In the genomic region with DNA sequence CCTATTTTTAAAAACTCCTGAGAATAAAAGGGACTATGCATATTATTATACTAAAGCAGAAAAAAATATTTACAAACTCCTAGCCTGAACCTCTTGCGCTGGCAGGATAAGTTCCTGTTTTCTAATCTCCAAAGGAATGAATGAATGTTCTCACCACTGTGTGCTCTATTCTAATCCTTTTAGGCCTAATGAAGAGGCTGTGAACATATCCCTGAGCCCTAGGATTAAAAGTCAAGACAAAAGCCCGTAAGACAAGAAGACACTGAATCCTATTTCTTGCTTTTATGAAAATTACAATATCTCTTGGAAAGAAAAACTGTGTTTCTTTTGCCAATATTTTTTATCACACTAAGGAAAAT, we compare ENCODE assay signal across 21 cellular contexts.
DNase-seq lines count a peak whose midpoint lies in the region; ATAC-seq, FAIRE-seq and TF ChIP-seq lines count a peak whose summit lies in the region.
"Had no signal": no experiment of that assay in that cellular context is flagged by ENCODE, and none has a peak within 500 bp of the region (broad histone marks: within the 10 kb centered on the region; RNA-seq: fewer than 3 reads in every experiment).

No MANE protein-coding gene starts in this region.

- no peak overlapping the region for H3K18ac ChIP-seq in mesendoderm (ENCODE audit: low read length)

- POLR2A ChIA-PET in HepG2 (lab: Yijun Ruan, JAX), result no interaction called here

- H4K8ac ChIP-seq in mesendoderm (ENCODE audit: low read depth, low read length), result no peak overlapping the region

- WGBS in HepG2 (ENCODE audit: low lambda C conversion rate), result 14% methylated on average over 2 of the region's 2 CpGs
- 58% methylated on average over 2 of the region's 2 CpGs for WGBS in right lobe of liver (ENCODE audit: insufficient coverage, low coverage, low lambda C conversion rate, missing lambda C conversion rate)
- WGBS in mesendoderm (ENCODE audit: extremely low coverage, insufficient coverage, low lambda C conversion rate), result no CpG with 5 or more reads among the region's 2 CpGs

- CTCF ChIA-PET in HepG2 (lab: Yijun Ruan, JAX; ENCODE audit: low intra/inter-chr PET ratio, low total read pairs), result no interaction called here

- H3K36me3 ChIP-seq in HepG2 (replicated peaks in 1 of 2; ENCODE audit: control insufficient read depth in 1 of 2, insufficient read depth in 2 of 2, low read length in 2 of 2) (no peaks in the 10 kb centered on the region), right lobe of liver (no peaks in the 10 kb centered on the region), mesendoderm (ENCODE audit: control insufficient read depth, insufficient read depth, low read length) (no peaks in the 10 kb centered on the region), breast epithelium (no peaks in the 10 kb centered on the region)

- TF ChIP-seq CTCF in HepG2 (CRISPR knock-in tag; IDR thresholded peaks at IDR 0.05), result no peak
- TF ChIP-seq CTCF in right lobe of liver (IDR thresholded peaks at IDR 0.05), result no peak
- no peak for TF ChIP-seq CTCF in breast epithelium (IDR thresholded peaks at IDR 0.05)

- no peak overlapping the region for H3K56ac ChIP-seq in mesendoderm (ENCODE audit: low read length)

- intact Hi-C loops in HepG2 (cut with micrococcal nuclease; ENCODE audit: unreplicated experiment) (no loop called here), right lobe of liver (cut with DNase I) (no loop called here), breast epithelium (cut with DNase I; ENCODE audit: low total_unique reads) (no loop called here)

- H3K79me2 ChIP-seq in HepG2 (ENCODE audit: insufficient read depth, low read length), result no peaks in the 10 kb centered on the region
- no peaks in the 10 kb centered on the region for H3K79me2 ChIP-seq in mesendoderm (ENCODE audit: control insufficient read depth, insufficient read depth, low read length)

- BruUV-seq in HepG2 (replicated peaks; lab: Mats Ljungman, UMichigan), result no TSS peak

- H4K5ac ChIP-seq in mesendoderm (ENCODE audit: low read length), result no peak overlapping the region

- H2BK5ac ChIP-seq in mesendoderm (ENCODE audit: low read length), result no peak overlapping the region

- no peak overlapping the region for H3K23ac ChIP-seq in mesendoderm (ENCODE audit: low read length)

- H3K9me3 ChIP-seq in HepG2 (ENCODE audit: low read length) (no peaks in the 10 kb centered on the region), right lobe of liver (no peaks in the 10 kb centered on the region), breast epithelium (no peaks in the 10 kb centered on the region)

- H3K9ac ChIP-seq in HepG2 (ENCODE audit: insufficient read depth, low read depth, low read length), result no peak overlapping the region
- no peak overlapping the region for H3K9ac ChIP-seq in mesendoderm (ENCODE audit: low read length)

- no peak for TF ChIP-seq POLR2A in HepG2 (IDR thresholded peaks at IDR 0.05; ENCODE audit: insufficient read depth in 1 of 2, low read depth in 2 of 2, low read length in 2 of 2)
- no peak for TF ChIP-seq POLR2A in right lobe of liver (IDR thresholded peaks at IDR 0.05)
- no peak for TF ChIP-seq POLR2A in breast epithelium (IDR thresholded peaks at IDR 0.05)

- H3K79me1 ChIP-seq in mesendoderm (ENCODE audit: low read length), result no peaks in the 10 kb centered on the region

- H2BK15ac ChIP-seq in mesendoderm (replicated peaks; ENCODE audit: low read depth), result no peak overlapping the region

- no peak for FAIRE-seq in HepG2 (lab: Jason Lieb, UNC)
- FAIRE-seq: GM19239, K562 had no signal

- TF ChIP-seq EP300 in HepG2 (IDR thresholded peaks at IDR 0.05; ENCODE audit: low read depth in 2 of 2, low read length in 2 of 2) (no peak), HepG2 (CRISPR knock-in tag; IDR thresholded peaks at IDR 0.05; ENCODE audit: borderline replicate concordance) (no peak)

- DNase-seq in HepG2 (ENCODE audit: low spot score) (no peak), right lobe of liver (no peak), OCI-M1 (lab: John Stamatoyannopoulos, UW) (peak; percentile 38), mesendoderm (peak; percentile 53), breast epithelium (ENCODE audit: low spot score in 2 of 2) (no peak)
- DNase-seq: 8988T; AML-193; CD8-positive, alpha-beta T cell; GDM1; NCI-H1092 treated with DMSO at 0.1 percent for 48 hours; NCI-H1436 treated with DMSO at 0.1 percent for 48 hours; NCI-H1930; NCI-H2227 treated with DMSO at 0.1 percent for 48 hours; NCI-H510A; NCI-H774 had no signal

- H3K4ac ChIP-seq in mesendoderm (ENCODE audit: low read depth, low read length), result no peak overlapping the region

- no peak overlapping the region for H2BK120ac ChIP-seq in mesendoderm (ENCODE audit: low read depth, low read length)

- H3K4me2 ChIP-seq in HepG2 (ENCODE audit: low read depth, low read length) (peak overlapping the region; percentile 49; the same call in 1 of the 2 replicates), mesendoderm (ENCODE audit: low read length) (no peak overlapping the region)

- H3K4me3 ChIP-seq in HepG2 (replicated peaks in 1 of 3; ENCODE audit: insufficient read depth in 1 of 3, low read depth in 2 of 3, low read length in 3 of 3), result no peak overlapping the region
- no peak overlapping the region for H3K4me3 ChIP-seq in right lobe of liver
- H3K4me3 ChIP-seq in mesendoderm (ENCODE audit: low read length), result no peak overlapping the region
- no peak overlapping the region for H3K4me3 ChIP-seq in breast epithelium
- H3K4me3 ChIP-seq: K562 had no signal

- H3K4me1 ChIP-seq in HepG2 (ENCODE audit: insufficient read depth, low read length), result peaks cover 38% of the 10 kb centered on the region
- peaks cover 0 to 4% (median 0%) of the 10 kb centered on the region in 4 donors for H3K4me1 ChIP-seq in right lobe of liver
- no peaks in the 10 kb centered on the region for H3K4me1 ChIP-seq in mesendoderm (ENCODE audit: control insufficient read depth, low read depth, low read length)
- H3K4me1 ChIP-seq in breast epithelium, result no peaks in the 10 kb centered on the region

- H2AK5ac ChIP-seq in mesendoderm (ENCODE audit: low read length), result no peak overlapping the region

- TF ChIP-seq RAD21 in HepG2 (CRISPR knock-in tag; IDR thresholded peaks at IDR 0.05), result no peak

- no peak overlapping the region for H2AFZ ChIP-seq in HepG2 (ENCODE audit: low read length)

- peak overlapping the region; percentile 21 for H3K27ac ChIP-seq in HepG2 (ENCODE audit: extremely low read length, insufficient read depth, low read length)
- no peak overlapping the region for H3K27ac ChIP-seq in right lobe of liver
- no peak overlapping the region for H3K27ac ChIP-seq in mesendoderm (ENCODE audit: low read depth, low read length)
- no peak overlapping the region for H3K27ac ChIP-seq in breast epithelium

- H3K27me3 ChIP-seq in HepG2 (ENCODE audit: control insufficient read depth in 1 of 2, insufficient read depth in 2 of 2, low read length in 2 of 2) (no peaks in the 10 kb centered on the region), right lobe of liver (no peaks in the 10 kb centered on the region), mesendoderm (ENCODE audit: insufficient read depth, low read length, poor library complexity) (no peaks in the 10 kb centered on the region), breast epithelium (no peaks in the 10 kb centered on the region)

- H4K20me1 ChIP-seq in HepG2 (ENCODE audit: insufficient read depth, low read length), result no peaks in the 10 kb centered on the region

- ATAC-seq in HepG2 (peak; percentile 56), right lobe of liver (no peak), HG02840 (IDR thresholded peaks at IDR 0.05; ENCODE audit: low FRiP score, unreplicated experiment) (no peak), HG03139 (IDR thresholded peaks at IDR 0.05; ENCODE audit: unreplicated experiment) (no peak), GM18502 (IDR thresholded peaks at IDR 0.05; ENCODE audit: poor library complexity, unreplicated experiment) (no peak)
- ATAC-seq: CD8-positive, alpha-beta T cell; K562; Right ventricle myocardium inferior had no signal

- in situ Hi-C loops in HepG2 (cut with HindIII; ENCODE audit: extremely low pct_ligation_motif_present, low pct_unique_long_range_greater_than_20kb), result no loop called here

TF ChIP-seq in HepG2, 621 proteins besides CTCF, POLR2A, EP300 and RAD21 (continues in another document):
- TF ChIP-seq, protein P1, sequence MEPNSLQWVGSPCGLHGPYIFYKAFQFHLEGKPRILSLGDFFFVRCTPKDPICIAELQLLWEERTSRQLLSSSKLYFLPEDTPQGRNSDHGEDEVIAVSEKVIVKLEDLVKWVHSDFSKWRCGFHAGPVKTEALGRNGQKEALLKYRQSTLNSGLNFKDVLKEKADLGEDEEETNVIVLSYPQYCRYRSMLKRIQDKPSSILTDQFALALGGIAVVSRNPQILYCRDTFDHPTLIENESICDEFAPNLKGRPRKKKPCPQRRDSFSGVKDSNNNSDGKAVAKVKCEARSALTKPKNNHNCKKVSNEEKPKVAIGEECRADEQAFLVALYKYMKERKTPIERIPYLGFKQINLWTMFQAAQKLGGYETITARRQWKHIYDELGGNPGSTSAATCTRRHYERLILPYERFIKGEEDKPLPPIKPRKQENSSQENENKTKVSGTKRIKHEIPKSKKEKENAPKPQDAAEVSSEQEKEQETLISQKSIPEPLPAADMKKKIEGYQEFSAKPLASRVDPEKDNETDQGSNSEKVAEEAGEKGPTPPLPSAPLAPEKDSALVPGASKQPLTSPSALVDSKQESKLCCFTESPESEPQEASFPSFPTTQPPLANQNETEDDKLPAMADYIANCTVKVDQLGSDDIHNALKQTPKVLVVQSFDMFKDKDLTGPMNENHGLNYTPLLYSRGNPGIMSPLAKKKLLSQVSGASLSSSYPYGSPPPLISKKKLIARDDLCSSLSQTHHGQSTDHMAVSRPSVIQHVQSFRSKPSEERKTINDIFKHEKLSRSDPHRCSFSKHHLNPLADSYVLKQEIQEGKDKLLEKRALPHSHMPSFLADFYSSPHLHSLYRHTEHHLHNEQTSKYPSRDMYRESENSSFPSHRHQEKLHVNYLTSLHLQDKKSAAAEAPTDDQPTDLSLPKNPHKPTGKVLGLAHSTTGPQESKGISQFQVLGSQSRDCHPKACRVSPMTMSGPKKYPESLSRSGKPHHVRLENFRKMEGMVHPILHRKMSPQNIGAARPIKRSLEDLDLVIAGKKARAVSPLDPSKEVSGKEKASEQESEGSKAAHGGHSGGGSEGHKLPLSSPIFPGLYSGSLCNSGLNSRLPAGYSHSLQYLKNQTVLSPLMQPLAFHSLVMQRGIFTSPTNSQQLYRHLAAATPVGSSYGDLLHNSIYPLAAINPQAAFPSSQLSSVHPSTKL (CRISPR knock-in tag; IDR thresholded peaks at IDR 0.05), result 0 out of 2 replicates have a peak, but pooled peaks have one; percentile 2
- no peak for TF ChIP-seq ZNF703 (CRISPR knock-in tag; IDR thresholded peaks at IDR 0.05; ENCODE audit: borderline replicate concordance)

Comparison
In these comparisons a context has a peak if more than half of its experiments do, and no peak if none do; other contexts are left out.
1. DNase-seq: peak in OCI-M1 (single experiment) and mesendoderm (single experiment); none in HepG2 (single experiment), right lobe of liver (0 of 3) and breast epithelium (0 of 2).